ENCODE assay signal across 26 cellular contexts in genomic region chr13:71786815-71787214, GRCh38.
DNase-seq lines count a peak whose midpoint lies in the region; ATAC-seq and TF ChIP-seq lines count a peak whose summit lies in the region.
"Had no signal": no experiment of that assay in that cellular context is flagged by ENCODE, and none has a peak within 500 bp of the region (broad histone marks: within the 10 kb centered on the region; RNA-seq: fewer than 3 reads in every experiment).

No MANE protein-coding gene starts in this region.

- H3K27ac Mint-ChIP-seq in glutamatergic neuron (ENCODE audit: unreplicated experiment) = peak overlapping the region; percentile 80
- H3K27ac Mint-ChIP-seq in nephron progenitor cell = peak overlapping the region; percentile 99
- H3K27ac Mint-ChIP-seq in progenitor cell of endocrine pancreas = no peak overlapping the region
- H3K27ac Mint-ChIP-seq: activated CD8-positive, alpha-beta T cell treated with anti-CD3 and anti-CD28 coated beads, Interleukin-2, amount 10 ng/mL, durations not matched to agents 7 days and 5 days; activated naive CD4-positive, alpha-beta T cell treated with anti-CD3 and anti-CD28 coated beads, Interleukin-2, amount 50 U/mL, for 24 hours; activated T-helper 2 cell treated with anti-CD3 and anti-CD28 coated beads, Interferon-gamma antibody, Interleukin-2, Interleukin-4, amounts not matched to agents 10 μg/mL and 5 μg/mL and 100 μg/mL, durations not matched to agents 14 hours and 24 hours and 36 hours; CD4-positive, CD25-positive, alpha-beta regulatory T cell; effector memory CD8-positive, alpha-beta T cell; immature natural killer cell; natural killer cell had no signal

- no peaks in the 10 kb centered on the region for H3K9me3 ChIP-seq in left ventricle myocardium inferior (replicated peaks)
- no peaks in the 10 kb centered on the region for H3K9me3 ChIP-seq in suprapubic skin
- H3K9me3 ChIP-seq: colonic mucosa, left lung had no signal

- H3K4me3 Mint-ChIP-seq in glutamatergic neuron (ENCODE audit: unreplicated experiment) (peak overlapping the region; percentile 30), nephron progenitor cell (peak overlapping the region; percentile 6), progenitor cell of endocrine pancreas (ENCODE audit: low read depth) (no peak overlapping the region)
- H3K4me3 Mint-ChIP-seq: activated CD8-positive, alpha-beta T cell treated with anti-CD3 and anti-CD28 coated beads, Interleukin-2, amount 10 ng/mL, durations not matched to agents 7 days and 5 days; activated naive CD4-positive, alpha-beta T cell treated with anti-CD3 and anti-CD28 coated beads, Interleukin-2, amount 50 U/mL, for 24 hours; CD4-positive, CD25-positive, alpha-beta regulatory T cell; effector memory CD8-positive, alpha-beta T cell; immature natural killer cell; natural killer cell had no signal

- no peaks in the 10 kb centered on the region for H3K36me3 ChIP-seq in left ventricle myocardium inferior
- H3K36me3 ChIP-seq in suprapubic skin = no peaks in the 10 kb centered on the region
- H3K36me3 ChIP-seq: cardiac muscle cell, colonic mucosa, left lung had no signal

- peaks cover 3% of the 10 kb centered on the region for H3K27me3 Mint-ChIP-seq in glutamatergic neuron (ENCODE audit: unreplicated experiment)
- H3K27me3 Mint-ChIP-seq in nephron progenitor cell (ENCODE audit: low read depth, poor library complexity) = peaks cover 2% of the 10 kb centered on the region
- H3K27me3 Mint-ChIP-seq in progenitor cell of endocrine pancreas = no peaks in the 10 kb centered on the region
- H3K27me3 Mint-ChIP-seq: activated naive CD4-positive, alpha-beta T cell treated with anti-CD3 and anti-CD28 coated beads, Interleukin-2, amount 50 U/mL, for 24 hours; CD4-positive, CD25-positive, alpha-beta regulatory T cell; effector memory CD8-positive, alpha-beta T cell had no signal

- TF ChIP-seq CTCF in left ventricle myocardium inferior (IDR thresholded peaks at IDR 0.05; ENCODE audit: borderline replicate concordance) (no peak), glutamatergic neuron (IDR thresholded peaks at IDR 0.05; ENCODE audit: partially characterized antibody, unreplicated experiment) (no peak), nephron progenitor cell (IDR thresholded peaks at IDR 0.05) (no peak), suprapubic skin (IDR thresholded peaks at IDR 0.05) (no peak), progenitor cell of endocrine pancreas (IDR thresholded peaks at IDR 0.05; ENCODE audit: unreplicated experiment) (no peak)

- peaks cover 46% of the 10 kb centered on the region for H3K4me1 Mint-ChIP-seq in glutamatergic neuron (ENCODE audit: low read depth, unreplicated experiment)
- H3K4me1 Mint-ChIP-seq in nephron progenitor cell = peaks cover 67% of the 10 kb centered on the region
- peaks cover 22% of the 10 kb centered on the region for H3K4me1 Mint-ChIP-seq in progenitor cell of endocrine pancreas (ENCODE audit: low read depth)
- H3K4me1 Mint-ChIP-seq: activated naive CD4-positive, alpha-beta T cell treated with anti-CD3 and anti-CD28 coated beads, Interleukin-2, amount 50 U/mL, for 24 hours; CD4-positive, CD25-positive, alpha-beta regulatory T cell; immature natural killer cell; natural killer cell had no signal

- H3K36me3 Mint-ChIP-seq in glutamatergic neuron (ENCODE audit: unreplicated experiment) = no peaks in the 10 kb centered on the region
- peaks cover 23% of the 10 kb centered on the region for H3K36me3 Mint-ChIP-seq in nephron progenitor cell (ENCODE audit: low read depth)
- H3K36me3 Mint-ChIP-seq in progenitor cell of endocrine pancreas (ENCODE audit: insufficient read depth) = peaks cover 2% of the 10 kb centered on the region
- H3K36me3 Mint-ChIP-seq: activated naive CD4-positive, alpha-beta T cell treated with anti-CD3 and anti-CD28 coated beads, Interleukin-2, amount 50 U/mL, for 24 hours; CD4-positive, CD25-positive, alpha-beta regulatory T cell; immature natural killer cell; natural killer cell had no signal

- WGBS in suprapubic skin = 78% methylated on average over 4 of the region's 4 CpGs

- DNase-seq in left ventricle myocardium inferior (no peak), left cardiac atrium (no peak), glutamatergic neuron (no peak), nephron progenitor cell (no peak), suprapubic skin (ENCODE audit: low spot score in 2 of 2) (no peak), SW480 (ENCODE audit: low spot score) (no peak), progenitor cell of endocrine pancreas (ENCODE audit: low spot score, unreplicated experiment) (no peak)
- DNase-seq: activated CD8-positive, alpha-beta T cell treated with anti-CD3 and anti-CD28 coated beads, Interleukin-2, amount 10 ng/mL, durations not matched to agents 7 days and 5 days; CD4-positive, CD25-positive, alpha-beta regulatory T cell; colonic mucosa; effector memory CD8-positive, alpha-beta T cell; foreskin keratinocyte; GM23248; immature natural killer cell; left lung; natural killer cell; NCI-H1105; NCI-H187 treated with DMSO at 0.1 percent for 48 hours; stimulated activated CD4-positive, alpha-beta T cell treated with anti-CD3 and anti-CD28 coated beads, Interleukin-15, amount 100 ng/mL, for 24 hours; stimulated activated naive CD4-positive, alpha-beta T cell had no signal

- TF ChIP-seq EP300 in suprapubic skin (IDR thresholded peaks at IDR 0.05) = no peak

- ATAC-seq in left cardiac atrium (no peak), HG02642 (IDR thresholded peaks at IDR 0.05; ENCODE audit: poor library complexity, unreplicated experiment) (no peak)
- ATAC-seq: activated CD8-positive, alpha-beta T cell treated with anti-CD3 and anti-CD28 coated beads, Interleukin-2, amount 10 ng/mL, durations not matched to agents 7 days and 5 days; effector memory CD8-positive, alpha-beta T cell; esophagus mucosa; foreskin keratinocyte; K562; left lung; natural killer cell had no signal

- no peak for TF ChIP-seq POLR2A in suprapubic skin (IDR thresholded peaks at IDR 0.05)

- H3K27ac ChIP-seq in left ventricle myocardium inferior (replicated peaks) = peak overlapping the region; percentile 48
- no peak overlapping the region for H3K27ac ChIP-seq in suprapubic skin
- H3K27ac ChIP-seq: cardiac muscle cell, colonic mucosa, foreskin keratinocyte, GM23248, left lung had no signal

- H3K4me1 ChIP-seq in left ventricle myocardium inferior = peaks cover 4% of the 10 kb centered on the region
- H3K4me1 ChIP-seq in suprapubic skin = no peaks in the 10 kb centered on the region
- H3K4me1 ChIP-seq: colonic mucosa, foreskin keratinocyte had no signal

- H3K9me3 Mint-ChIP-seq in glutamatergic neuron (ENCODE audit: unreplicated experiment) (peaks cover 2% of the 10 kb centered on the region), nephron progenitor cell (no peaks in the 10 kb centered on the region), progenitor cell of endocrine pancreas (ENCODE audit: low read depth) (no peaks in the 10 kb centered on the region)
- H3K9me3 Mint-ChIP-seq: activated naive CD4-positive, alpha-beta T cell treated with anti-CD3 and anti-CD28 coated beads, Interleukin-2, amount 50 U/mL, for 24 hours; activated T-helper 2 cell treated with anti-CD3 and anti-CD28 coated beads, Interferon-gamma antibody, Interleukin-2, Interleukin-4, amounts not matched to agents 10 μg/mL and 5 μg/mL and 100 μg/mL, durations not matched to agents 14 hours and 24 hours and 36 hours had no signal

- intact Hi-C loops in left ventricle myocardium inferior (cut with micrococcal nuclease) (no loop called here), left cardiac atrium (cut with DNase I) (no loop called here)

- no peaks in the 10 kb centered on the region for H3K27me3 ChIP-seq in left ventricle myocardium inferior (ENCODE audit: low read depth)
- no peaks in the 10 kb centered on the region for H3K27me3 ChIP-seq in suprapubic skin
- H3K27me3 ChIP-seq: cardiac muscle cell, colonic mucosa, foreskin keratinocyte, left lung had no signal

- H3K4me3 ChIP-seq in left ventricle myocardium inferior (peak overlapping the region; percentile 6), suprapubic skin (no peak overlapping the region)
- H3K4me3 ChIP-seq: cardiac muscle cell, colonic mucosa, GM23248, K562, left lung had no signal
